Comparison of ENCODE assay signal across 34 cellular contexts in the genomic region with DNA sequence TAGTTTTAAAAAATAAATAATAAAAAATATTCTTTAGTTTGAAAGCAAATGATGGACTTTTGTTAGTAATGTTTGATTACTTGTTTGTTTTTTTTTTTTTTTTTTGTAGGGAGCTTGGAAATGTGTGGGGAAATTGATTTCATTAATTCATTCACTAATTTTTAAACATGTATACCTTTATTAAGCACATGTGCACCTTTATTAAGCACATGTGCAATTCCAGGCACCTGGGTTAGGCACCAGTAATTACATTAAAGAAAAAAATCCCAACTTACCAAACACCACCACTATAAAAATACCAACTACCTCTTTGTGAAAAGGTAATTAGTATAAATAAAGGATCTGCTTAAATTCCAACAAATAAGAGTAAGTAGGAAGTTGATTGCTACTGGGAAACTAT. TPM values are rescaled to one million over a fixed set of nuclear protein-coding genes. Genes with fewer than 3 reads are reported as not detected.
"Had no signal": no experiment of that assay in that cellular context is flagged by ENCODE, and none has a peak within 500 bp of the region (broad histone marks: within the 10 kb centered on the region; RNA-seq: fewer than 3 reads in every experiment).

No MANE protein-coding gene starts in this region.

- H3K27ac Mint-ChIP-seq: activated B cell treated with CpG ODN at 0.5 μM for 24 hours; activated CD4-positive, alpha-beta memory T cell treated with anti-CD3 and anti-CD28 coated beads for 36 hours; activated CD4-positive, alpha-beta T cell treated with anti-CD3 and anti-CD28 coated beads, Interleukin-2, amount 10 ng/mL, durations not matched to agents 24 days and 14 days; activated CD8-positive, alpha-beta memory T cell treated with anti-CD3 and anti-CD28 coated beads, Interleukin-2, amount 10 ng/mL, durations not matched to agents 7 days and 5 days; activated CD8-positive, alpha-beta T cell treated with anti-CD3 and anti-CD28 coated beads, Interleukin-2, amount 10 ng/mL, durations not matched to agents 7 days and 5 days; activated naive CD4-positive, alpha-beta T cell treated with anti-CD3 and anti-CD28 coated beads, Interleukin-2, amount 10 ng/mL, durations not matched to agents 7 days and 5 days; activated naive CD4-positive, alpha-beta T cell treated with anti-CD3 and anti-CD28 coated beads, Interleukin-2, amount 50 U/mL, for 24 hours; activated naive CD8-positive, alpha-beta T cell; activated naive CD8-positive, alpha-beta T cell treated with anti-CD3 and anti-CD28 coated beads, Interleukin-2, amount 10 ng/mL, durations not matched to agents 7 days and 5 days; activated naive CD8-positive, alpha-beta T cell treated with anti-CD3 and anti-CD28 coated beads, Interleukin-2, amount 50 U/mL, for 24 hours; activated T-cell treated with anti-CD3 and anti-CD28 coated beads, Interleukin-2, amount 50 U/mL, for 24 hours; activated T-helper 2 cell treated with anti-CD3 and anti-CD28 coated beads, Interferon-gamma antibody, Interleukin-2, Interleukin-4, amounts not matched to agents 10 μg/mL and 5 μg/mL and 100 μg/mL, durations not matched to agents 14 hours and 24 hours and 36 hours; brain; T-helper 1 cell treated with Interleukin-12 subunit alpha and Interleukin-12 subunit beta and Interleukin-4 antibody, amounts not matched to agents 30 μg/mL and 1 μg/mL, for 36 hours; T-helper 2 cell treated with Interferon-gamma antibody and Interleukin-4, amounts not matched to agents 5 μg/mL and 100 μg/mL, for 36 hours had no signal

- FAIRE-seq: bronchial epithelial cell, TTC549 had no signal

- H3K4me1 Mint-ChIP-seq: activated CD4-positive, alpha-beta T cell treated with anti-CD3 and anti-CD28 coated beads, Interleukin-2, amount 10 ng/mL, durations not matched to agents 24 days and 14 days; activated CD8-positive, alpha-beta memory T cell treated with anti-CD3 and anti-CD28 coated beads, Interleukin-2, amount 10 ng/mL, durations not matched to agents 7 days and 5 days; activated naive CD4-positive, alpha-beta T cell treated with anti-CD3 and anti-CD28 coated beads, Interleukin-2, amount 10 ng/mL, durations not matched to agents 7 days and 5 days; activated naive CD4-positive, alpha-beta T cell treated with anti-CD3 and anti-CD28 coated beads, Interleukin-2, amount 50 U/mL, for 24 hours; activated naive CD8-positive, alpha-beta T cell treated with anti-CD3 and anti-CD28 coated beads, Interleukin-2, amount 10 ng/mL, durations not matched to agents 7 days and 5 days; activated naive CD8-positive, alpha-beta T cell treated with anti-CD3 and anti-CD28 coated beads, Interleukin-2, amount 50 U/mL, for 24 hours; central memory CD8-positive, alpha-beta T cell had no signal

- H3K27me3 Mint-ChIP-seq: activated B cell treated with CpG ODN at 0.5 μM for 24 hours; brain; central memory CD8-positive, alpha-beta T cell had no signal

- DNase-seq: activated B cell treated with CpG ODN at 0.5 μM for 24 hours; activated CD4-positive, alpha-beta memory T cell treated with anti-CD3 and anti-CD28 coated beads for 36 hours; activated CD4-positive, alpha-beta T cell treated with anti-CD3 and anti-CD28 coated beads for 4 hours; activated CD4-positive, alpha-beta T cell treated with anti-CD3 and anti-CD28 coated beads, Interleukin-2, amount 10 ng/mL, durations not matched to agents 24 days and 14 days; activated CD4-positive, alpha-beta T cell treated with anti-CD3 and anti-CD28 coated beads, Interleukin-2, amount 50 U/mL, for 1 hour; activated CD4-positive, alpha-beta T cell treated with anti-CD3 and anti-CD28 coated beads, Interleukin-2, amount 50 U/mL, for 4 hours; activated CD4-positive, CD25-positive, alpha-beta regulatory T cell treated with anti-CD3 and anti-CD28 coated beads, Interleukin-2, amount 50 U/mL, for 72 hours; activated CD8-positive, alpha-beta memory T cell treated with anti-CD3 and anti-CD28 coated beads for 24 hours; activated CD8-positive, alpha-beta memory T cell treated with anti-CD3 and anti-CD28 coated beads, Interleukin-2, amount 10 ng/mL, durations not matched to agents 7 days and 5 days; activated CD8-positive, alpha-beta memory T cell treated with anti-CD3 and anti-CD28 coated beads, Interleukin-2, amount 50 U/mL, for 48 hours; activated CD8-positive, alpha-beta T cell treated with anti-CD3 and anti-CD28 coated beads, Interleukin-2, amount 10 ng/mL, durations not matched to agents 7 days and 5 days; activated effector memory CD4-positive, alpha-beta T cell treated with Interleukin-2 at 50 U/mL for 16 hours; activated gamma-delta T cell; activated naive CD4-positive, alpha-beta T cell treated with anti-CD3 and anti-CD28 coated beads, Interleukin-2, amount 10 ng/mL, durations not matched to agents 7 days and 5 days; activated naive CD4-positive, alpha-beta T cell treated with Interleukin-2 at 50 U/mL for 16 hours; activated naive CD8-positive, alpha-beta T cell treated with anti-CD3 and anti-CD28 coated beads, Interleukin-2, amount 10 ng/mL, durations not matched to agents 7 days and 5 days; activated naive CD8-positive, alpha-beta T cell treated with anti-CD3 and anti-CD28 coated beads, Interleukin-2, amount 50 U/mL, for 24 hours; activated T-cell treated with anti-CD3 and anti-CD28 coated beads, Interleukin-2, amount 50 U/mL, for 24 hours; activated T-cell treated with anti-CD3 and anti-CD28 coated beads, Interleukin-2, amount 50 U/mL, for 48 hours; amygdala; anterior cingulate cortex; caudate nucleus; T-helper 1 cell; T-helper 2 cell; T-helper 9 cell had no signal

- H3K9me3 Mint-ChIP-seq: activated B cell treated with CpG ODN at 0.5 μM for 24 hours; activated CD4-positive, alpha-beta memory T cell treated with anti-CD3 and anti-CD28 coated beads for 36 hours; activated CD4-positive, alpha-beta T cell treated with anti-CD3 and anti-CD28 coated beads, Interleukin-2, amount 10 ng/mL, durations not matched to agents 24 days and 14 days; activated naive CD4-positive, alpha-beta T cell treated with anti-CD3 and anti-CD28 coated beads, Interleukin-2, amount 10 ng/mL, durations not matched to agents 7 days and 5 days; activated naive CD4-positive, alpha-beta T cell treated with anti-CD3 and anti-CD28 coated beads, Interleukin-2, amount 50 U/mL, for 24 hours; activated naive CD8-positive, alpha-beta T cell treated with anti-CD3 and anti-CD28 coated beads, Interleukin-2, amount 10 ng/mL, durations not matched to agents 7 days and 5 days; activated naive CD8-positive, alpha-beta T cell treated with anti-CD3 and anti-CD28 coated beads, Interleukin-2, amount 50 U/mL, for 24 hours; activated T-cell treated with anti-CD3 and anti-CD28 coated beads, Interleukin-2, amount 50 U/mL, for 24 hours; activated T-helper 2 cell treated with anti-CD3 and anti-CD28 coated beads, Interferon-gamma antibody, Interleukin-2, Interleukin-4, amounts not matched to agents 10 μg/mL and 5 μg/mL and 100 μg/mL, durations not matched to agents 14 hours and 24 hours and 36 hours; brain; central memory CD8-positive, alpha-beta T cell; T-helper 1 cell treated with Interleukin-12 subunit alpha and Interleukin-12 subunit beta and Interleukin-4 antibody, amounts not matched to agents 30 μg/mL and 1 μg/mL, for 36 hours; T-helper 2 cell treated with Interferon-gamma antibody and Interleukin-4, amounts not matched to agents 5 μg/mL and 100 μg/mL, for 36 hours had no signal

- ATAC-seq: activated CD8-positive, alpha-beta memory T cell treated with anti-CD3 and anti-CD28 coated beads, Interleukin-2, amount 10 ng/mL, durations not matched to agents 7 days and 5 days; activated CD8-positive, alpha-beta T cell treated with anti-CD3 and anti-CD28 coated beads, Interleukin-2, amount 10 ng/mL, durations not matched to agents 7 days and 5 days; activated naive CD8-positive, alpha-beta T cell treated with anti-CD3 and anti-CD28 coated beads, Interleukin-2, amount 50 U/mL, for 24 hours had no signal

- H3K4me3 Mint-ChIP-seq: activated B cell treated with CpG ODN at 0.5 μM for 24 hours; activated CD4-positive, alpha-beta memory T cell treated with anti-CD3 and anti-CD28 coated beads for 36 hours; activated CD4-positive, alpha-beta T cell treated with anti-CD3 and anti-CD28 coated beads, Interleukin-2, amount 10 ng/mL, durations not matched to agents 24 days and 14 days; activated CD8-positive, alpha-beta memory T cell treated with anti-CD3 and anti-CD28 coated beads, Interleukin-2, amount 10 ng/mL, durations not matched to agents 7 days and 5 days; activated CD8-positive, alpha-beta T cell treated with anti-CD3 and anti-CD28 coated beads, Interleukin-2, amount 10 ng/mL, durations not matched to agents 7 days and 5 days; activated naive CD4-positive, alpha-beta T cell treated with anti-CD3 and anti-CD28 coated beads, Interleukin-2, amount 10 ng/mL, durations not matched to agents 7 days and 5 days; activated naive CD4-positive, alpha-beta T cell treated with anti-CD3 and anti-CD28 coated beads, Interleukin-2, amount 50 U/mL, for 24 hours; activated naive CD8-positive, alpha-beta T cell; activated naive CD8-positive, alpha-beta T cell treated with anti-CD3 and anti-CD28 coated beads, Interleukin-2, amount 10 ng/mL, durations not matched to agents 7 days and 5 days; activated naive CD8-positive, alpha-beta T cell treated with anti-CD3 and anti-CD28 coated beads, Interleukin-2, amount 50 U/mL, for 24 hours; activated T-cell treated with anti-CD3 and anti-CD28 coated beads, Interleukin-2, amount 50 U/mL, for 24 hours; brain; central memory CD8-positive, alpha-beta T cell; T-helper 1 cell treated with Interleukin-12 subunit alpha and Interleukin-12 subunit beta and Interleukin-4 antibody, amounts not matched to agents 30 μg/mL and 1 μg/mL, for 36 hours; T-helper 2 cell treated with Interferon-gamma antibody and Interleukin-4, amounts not matched to agents 5 μg/mL and 100 μg/mL, for 36 hours had no signal

- H3K36me3 Mint-ChIP-seq: activated CD4-positive, alpha-beta memory T cell treated with anti-CD3 and anti-CD28 coated beads for 36 hours; activated CD8-positive, alpha-beta memory T cell treated with anti-CD3 and anti-CD28 coated beads, Interleukin-2, amount 10 ng/mL, durations not matched to agents 7 days and 5 days; activated naive CD4-positive, alpha-beta T cell treated with anti-CD3 and anti-CD28 coated beads, Interleukin-2, amount 10 ng/mL, durations not matched to agents 7 days and 5 days; activated naive CD4-positive, alpha-beta T cell treated with anti-CD3 and anti-CD28 coated beads, Interleukin-2, amount 50 U/mL, for 24 hours; activated naive CD8-positive, alpha-beta T cell; activated naive CD8-positive, alpha-beta T cell treated with anti-CD3 and anti-CD28 coated beads, Interleukin-2, amount 10 ng/mL, durations not matched to agents 7 days and 5 days had no signal

RNA-seq across cellular contexts. Expression of a gene that starts 9.5 kb away (rescaled TPM):
- total RNA-seq: activated naive CD8-positive, alpha-beta T cell treated with anti-CD3 and anti-CD28 coated beads, Interleukin-2, amount 10 ng/mL, durations not matched to agents 7 days and 5 days had no signal
